ENCODE assay signal across 1 cellular context in the genomic region with DNA sequence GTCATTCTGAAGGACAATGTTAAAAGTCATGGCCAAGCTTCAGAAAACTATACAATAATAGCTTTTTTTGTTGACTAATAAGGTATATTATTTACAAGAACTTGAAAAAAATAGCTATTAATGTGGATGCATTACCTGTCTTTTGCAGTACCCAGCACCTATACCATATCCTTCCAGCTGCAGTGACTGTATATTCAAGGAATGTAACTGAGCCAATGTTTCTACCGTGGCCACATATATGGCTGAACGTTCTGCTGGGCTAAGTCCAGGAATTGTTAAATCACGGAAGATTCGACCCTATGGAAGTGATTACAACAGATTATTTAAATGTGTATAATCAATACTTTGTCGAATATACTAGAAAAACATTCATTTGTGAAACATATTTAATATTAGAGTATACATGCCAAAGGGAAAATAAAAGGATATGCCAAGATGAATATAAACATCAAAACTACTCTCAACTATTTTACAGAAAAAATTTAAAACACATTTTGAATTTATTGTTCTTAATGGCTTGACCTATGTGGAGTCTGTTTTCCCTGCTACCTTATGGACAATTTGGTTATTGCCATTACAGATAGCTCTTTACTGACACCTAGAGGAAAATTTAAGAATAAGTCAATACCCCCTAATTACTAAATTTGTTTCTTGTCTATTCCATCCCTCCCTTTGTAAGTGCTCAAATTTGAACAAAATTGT.
TF ChIP-seq lines count a peak whose summit lies in the region.

No MANE protein-coding gene starts in this region.

TF ChIP-seq in endothelial cell of umbilical vein, 7 proteins besides CTCF, POLR2A, EP300 and RAD21:
- TF ChIP-seq EZH2 (IDR thresholded peaks at IDR 0.05; ENCODE audit: borderline replicate concordance, low read depth, low read length, severe bottlenecking) (no peak), GATA2 (IDR thresholded peaks at IDR 0.05; ENCODE audit: insufficient read depth, insufficient read length, low read depth, low read length) (no peak), JUN (IDR thresholded peaks at IDR 0.05; ENCODE audit: borderline replicate concordance, insufficient read depth, insufficient read length, low read depth) (no peak), POLR2AphosphoS5 (IDR thresholded peaks at IDR 0.05; ENCODE audit: insufficient read depth, low read depth, low read length) (no peak), MYC (IDR thresholded peaks at IDR 0.05; ENCODE audit: low read depth, low read length) (no peak), FOS (IDR thresholded peaks at IDR 0.05; ENCODE audit: borderline replicate concordance, insufficient read depth, low read length) (no peak)
- TF ChIP-seq, protein P1, sequence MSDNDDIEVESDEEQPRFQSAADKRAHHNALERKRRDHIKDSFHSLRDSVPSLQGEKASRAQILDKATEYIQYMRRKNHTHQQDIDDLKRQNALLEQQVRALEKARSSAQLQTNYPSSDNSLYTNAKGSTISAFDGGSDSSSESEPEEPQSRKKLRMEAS (IDR thresholded peaks at IDR 0.05; ENCODE audit: insufficient read depth, insufficient read length) = no peak
